ENCODE assay signal across 30 cellular contexts in genomic region chr10:49052069-49052468, GRCh38.
"Had no signal": no experiment of that assay in that cellular context is flagged by ENCODE, and none has a peak within 500 bp of the region (broad histone marks: within the 10 kb centered on the region; RNA-seq: fewer than 3 reads in every experiment).

No MANE protein-coding gene starts in this region.

- H3K79me2 ChIP-seq: hepatocyte had no signal

- H3K27me3 ChIP-seq: adrenal gland, body of pancreas, esophagus muscularis mucosa, gastroesophageal sphincter, heart right ventricle, hepatocyte had no signal

- H3K27ac ChIP-seq: body of pancreas, esophagus muscularis mucosa, foreskin keratinocyte, gastroesophageal sphincter, hepatocyte had no signal

- H2AFZ ChIP-seq: hepatocyte had no signal

- H3K9me3 ChIP-seq: adrenal gland, body of pancreas, esophagus muscularis mucosa, gastroesophageal sphincter, heart right ventricle had no signal

- H3K4me3 ChIP-seq: adrenal gland, body of pancreas, esophagus muscularis mucosa, gastroesophageal sphincter, heart right ventricle, hepatocyte had no signal

- H3K4me1 ChIP-seq: body of pancreas, foreskin keratinocyte had no signal

- DNase-seq: activated CD4-positive, alpha-beta memory T cell treated with anti-CD3 and anti-CD28 coated beads, Interleukin-2, amount 10 ng/mL, durations not matched to agents 7 days and 5 days; activated CD4-positive, alpha-beta T cell treated with anti-CD3 and anti-CD28 coated beads for 4 hours; activated CD4-positive, alpha-beta T cell treated with anti-CD3 and anti-CD28 coated beads, Interleukin-2, amount 10 ng/mL, durations not matched to agents 7 days and 5 days; activated CD4-positive, alpha-beta T cell treated with anti-CD3 and anti-CD28 coated beads, Interleukin-2, amount 50 U/mL, for 4 hours; activated CD4-positive, CD25-positive, alpha-beta regulatory T cell; activated CD4-positive, CD25-positive, alpha-beta regulatory T cell treated with anti-CD3 and anti-CD28 coated beads, Interleukin-2, amount 50 U/mL, for 72 hours; activated effector memory CD4-positive, alpha-beta T cell treated with Interleukin-2 at 50 U/mL for 16 hours; activated gamma-delta T cell treated with Interleukin-2 at 50 U/mL for 16 hours; activated naive CD4-positive, alpha-beta T cell treated with anti-CD3 and anti-CD28 coated beads for 36 hours; activated naive CD8-positive, alpha-beta T cell treated with anti-CD3 and anti-CD28 coated beads for 36 hours; activated naive CD8-positive, alpha-beta T cell treated with anti-CD3 and anti-CD28 coated beads, Interleukin-2, amount 50 U/mL, for 24 hours; activated T-cell treated with anti-CD3 and anti-CD28 coated beads, Interleukin-2, amount 50 U/mL, for 4 hours; adrenal gland; amygdala; aorta; body of pancreas; caudate nucleus; cortex of kidney; dermis blood vessel endothelial cell; effector CD4-positive, alpha-beta T cell; effector memory CD8-positive, alpha-beta T cell; erythroblast; foreskin keratinocyte; heart right ventricle; T-helper 17 cell had no signal

- FAIRE-seq: colon had no signal

- H3K4me2 ChIP-seq: hepatocyte had no signal

- ATAC-seq: activated naive CD8-positive, alpha-beta T cell treated with anti-CD3 and anti-CD28 coated beads, Interleukin-2, amount 50 U/mL, for 24 hours; activated T-cell treated with anti-CD3 and anti-CD28 coated beads, Interleukin-2, amount 50 U/mL, for 4 hours; activated T-helper 17 cell treated with anti-CD3 and anti-CD28 coated beads, Interleukin-2, amount 50 U/mL, for 72 hours; body of pancreas; effector memory CD8-positive, alpha-beta T cell; foreskin keratinocyte; gastroesophageal sphincter; T-helper 17 cell had no signal

- H3K36me3 ChIP-seq: adrenal gland had no signal
